Comparison of ENCODE assay signal across 12 cellular contexts in the genomic region with DNA sequence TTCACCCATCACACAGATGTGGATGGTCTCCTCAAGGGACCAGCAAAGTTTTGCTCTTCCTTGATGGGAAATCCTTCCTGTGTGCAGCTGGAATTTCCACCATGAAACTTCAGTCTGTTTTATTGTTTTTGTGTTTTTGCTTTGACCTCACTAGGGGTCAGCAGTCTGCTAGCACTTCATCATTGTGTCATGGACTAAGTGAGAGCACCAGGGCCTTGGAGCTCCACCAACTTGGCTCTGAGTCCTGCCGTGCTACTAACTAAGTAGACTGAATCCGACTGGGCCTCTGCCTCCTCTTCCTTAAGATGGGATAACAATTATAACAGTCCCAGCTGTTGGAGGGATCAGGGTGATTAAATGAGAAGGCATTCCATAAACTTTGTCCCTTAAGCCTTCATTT.
DNase-seq lines count a peak whose midpoint lies in the region; TF ChIP-seq lines count a peak whose summit lies in the region.
"Had no signal": no experiment of that assay in that cellular context is flagged by ENCODE, and none has a peak within 500 bp of the region (broad histone marks: within the 10 kb centered on the region; RNA-seq: fewer than 3 reads in every experiment).

No MANE protein-coding gene starts in this region.

- no peak overlapping the region for H3K27ac Mint-ChIP-seq in glutamatergic neuron (ENCODE audit: unreplicated experiment)

- no peak overlapping the region for H3K27ac ChIP-seq in VCaP
- H3K27ac ChIP-seq: epithelial cell of prostate had no signal

- peaks cover 6% of the 10 kb centered on the region for H3K36me3 Mint-ChIP-seq in glutamatergic neuron (ENCODE audit: unreplicated experiment)

- in situ Hi-C loops in ACHN (cut with HindIII; ENCODE audit: low pct_ligation_motif_present, low pct_unique_long_range_greater_than_20kb, low sequenced_read_pairs) = no loop called here

- no peak overlapping the region for H3K4me3 Mint-ChIP-seq in glutamatergic neuron (ENCODE audit: unreplicated experiment)

- no peaks in the 10 kb centered on the region for H3K9me3 Mint-ChIP-seq in glutamatergic neuron (ENCODE audit: unreplicated experiment)

- intact Hi-C loops in head of caudate nucleus (cut with DNase I) = loop anchor here (10.0 kb wide), 2 partner anchors 79 to 629 kb away; no protein-coding TSS in a partner anchor

- peaks cover 4% of the 10 kb centered on the region for H3K27me3 Mint-ChIP-seq in glutamatergic neuron (ENCODE audit: unreplicated experiment)

- H3K4me1 Mint-ChIP-seq in glutamatergic neuron (ENCODE audit: low read depth, unreplicated experiment) = peaks cover 13% of the 10 kb centered on the region

- peak; percentile 89 for DNase-seq in EH (ENCODE audit: low read depth)
- peak; percentile 39 to 94 (median 82) for DNase-seq in head of caudate nucleus
- peak; percentile 93 for DNase-seq in pons (ENCODE audit: low spot score)
- DNase-seq in activated effector memory CD4-positive, alpha-beta T cell treated with anti-CD3 and anti-CD28 coated beads, Interleukin-2, amount 50 U/mL, for 16 hours = no peak
- no peak for DNase-seq in glutamatergic neuron
- DNase-seq in ACHN = no peak
- no peak for DNase-seq in T-helper 1 cell
- DNase-seq: activated T-cell treated with anti-CD3 and anti-CD28 coated beads, Interleukin-2, amount 50 U/mL, for 48 hours; COR-L47; NCI-H2029 had no signal

- 0 out of 2 replicates have a peak, but pooled peaks have one; percentile 9 for TF ChIP-seq CTCF in VCaP (conservative IDR thresholded peaks at IDR 0.05)
- TF ChIP-seq CTCF in glutamatergic neuron (IDR thresholded peaks at IDR 0.05; ENCODE audit: partially characterized antibody, unreplicated experiment) = no peak

Comparison
In these comparisons a context has a peak if more than half of its experiments do, and no peak if none do; other contexts are left out.
1. DNase-seq: peak in EH (single experiment), head of caudate nucleus (42 of 42) and pons (single experiment); none in activated effector memory CD4-positive, alpha-beta T cell treated with anti-CD3 and anti-CD28 coated beads, Interleukin-2, amount 50 U/mL, for 16 hours (single experiment), glutamatergic neuron (single experiment), ACHN (single experiment) and T-helper 1 cell (0 of 5).